ENCODE assay signal across 1 cellular context in genomic region chr16:10405386-10405939, GRCh38.
TF ChIP-seq lines count a peak whose summit lies in the region.

No MANE protein-coding gene starts in this region.

TF ChIP-seq in HepG2, 621 proteins besides CTCF, POLR2A, EP300 and RAD21 (continued from another document and continues in another):
- TF ChIP-seq THAP8 (CRISPR knock-in tag; IDR thresholded peaks at IDR 0.05; ENCODE audit: borderline replicate concordance) = no peak
- no peak for TF ChIP-seq FOXM1 (CRISPR knock-in tag; IDR thresholded peaks at IDR 0.05)
- no peak for TF ChIP-seq HNRNPH1 (optimal IDR thresholded peaks at IDR 0.05; ENCODE audit: low read depth, low read length)
- no peak for TF ChIP-seq SRY (CRISPR knock-in tag; IDR thresholded peaks at IDR 0.05)
- peak; percentile 60; the same call in 1 of the 2 replicates for TF ChIP-seq CERS6 (CRISPR knock-in tag; IDR thresholded peaks at IDR 0.05)
- no peak for TF ChIP-seq PAX8 (CRISPR knock-in tag; IDR thresholded peaks at IDR 0.05; ENCODE audit: borderline replicate concordance)
- TF ChIP-seq ZNF33B (CRISPR knock-in tag; IDR thresholded peaks at IDR 0.05) = no peak
- TF ChIP-seq ZNF432 (CRISPR knock-in tag; IDR thresholded peaks at IDR 0.05; ENCODE audit: borderline replicate concordance) = no peak
- no peak for TF ChIP-seq ZMYM3 (CRISPR knock-in tag; IDR thresholded peaks at IDR 0.05)
- TF ChIP-seq ZNF740 (CRISPR knock-in tag; IDR thresholded peaks at IDR 0.05) = no peak
- TF ChIP-seq ZNF503 (CRISPR knock-in tag; IDR thresholded peaks at IDR 0.05) = no peak; the same call in 1 of the 2 replicates
- TF ChIP-seq RFX5 (IDR thresholded peaks at IDR 0.05; ENCODE audit: low read depth, low read length) = no peak
- TF ChIP-seq HINFP (CRISPR knock-in tag; IDR thresholded peaks at IDR 0.05; ENCODE audit: low read depth) = no peak
- no peak for TF ChIP-seq SRSF4 (IDR thresholded peaks at IDR 0.05; ENCODE audit: low read depth, low read length, poor library complexity, severe bottlenecking)
- TF ChIP-seq ZSCAN21 (CRISPR knock-in tag; IDR thresholded peaks at IDR 0.05; ENCODE audit: borderline replicate concordance) = no peak
- TF ChIP-seq NR2F2 (IDR thresholded peaks at IDR 0.05; ENCODE audit: borderline replicate concordance, low read depth) = no peak
- TF ChIP-seq ISX (CRISPR knock-in tag; conservative IDR thresholded peaks at IDR 0.05) = no peak
- peak; percentile 50; the same call in 1 of the 2 replicates for TF ChIP-seq CBFB (CRISPR knock-in tag; IDR thresholded peaks at IDR 0.05)
- TF ChIP-seq SSRP1 (CRISPR knock-in tag; IDR thresholded peaks at IDR 0.05) = 0 out of 2 replicates have a peak, but pooled peaks have one; percentile 65
- no peak for TF ChIP-seq ZNF121 (CRISPR knock-in tag; IDR thresholded peaks at IDR 0.05)
- TF ChIP-seq HMGA1 (CRISPR knock-in tag; conservative IDR thresholded peaks at IDR 0.05) = no peak
- no peak for TF ChIP-seq JDP2 (CRISPR knock-in tag; IDR thresholded peaks at IDR 0.05; ENCODE audit: borderline replicate concordance)
- peak; percentile 46; the same call in 1 of the 2 replicates for TF ChIP-seq KAT8 (CRISPR knock-in tag; IDR thresholded peaks at IDR 0.05)
- TF ChIP-seq ETV5 (CRISPR knock-in tag; IDR thresholded peaks at IDR 0.05; ENCODE audit: borderline replicate concordance) = peak; percentile 89
- no peak for TF ChIP-seq ZNF33A (CRISPR knock-in tag; IDR thresholded peaks at IDR 0.05; ENCODE audit: borderline replicate concordance)
- no peak for TF ChIP-seq ZBTB1 (CRISPR knock-in tag; IDR thresholded peaks at IDR 0.05; ENCODE audit: borderline replicate concordance)
- peak; percentile 77; the same call in 1 of the 2 replicates for TF ChIP-seq SETDB1 (CRISPR knock-in tag; IDR thresholded peaks at IDR 0.05; ENCODE audit: borderline replicate concordance)
- TF ChIP-seq TARDBP (CRISPR knock-in tag; IDR thresholded peaks at IDR 0.05) = no peak; the same call in 1 of the 2 replicates
- no peak for TF ChIP-seq CBX1 (IDR thresholded peaks at IDR 0.05; ENCODE audit: low read depth)
- TF ChIP-seq NR2C2 (CRISPR knock-in tag; IDR thresholded peaks at IDR 0.05; ENCODE audit: borderline replicate concordance) = no peak
- 0 out of 2 replicates have a peak, but pooled peaks have one; percentile 58 for TF ChIP-seq ZNF878 (CRISPR knock-in tag; IDR thresholded peaks at IDR 0.05)
- TF ChIP-seq TRAFD1 (CRISPR knock-in tag; IDR thresholded peaks at IDR 0.05; ENCODE audit: borderline replicate concordance) = no peak
- TF ChIP-seq MTA3 (CRISPR knock-in tag; IDR thresholded peaks at IDR 0.05) = no peak
- TF ChIP-seq ZNF264 (CRISPR knock-in tag; IDR thresholded peaks at IDR 0.05) = no peak
- peak; percentile 57; the same call in 1 of the 2 replicates for TF ChIP-seq ZNF232 (CRISPR knock-in tag; IDR thresholded peaks at IDR 0.05; ENCODE audit: borderline replicate concordance)
- no peak for TF ChIP-seq ZNF577 (CRISPR knock-in tag; IDR thresholded peaks at IDR 0.05; ENCODE audit: borderline replicate concordance, low read depth)
- TF ChIP-seq YY1 (IDR thresholded peaks at IDR 0.05; ENCODE audit: insufficient read depth, insufficient replicate concordance, low read depth, low read length) = no peak
- TF ChIP-seq ZMAT5 (CRISPR knock-in tag; IDR thresholded peaks at IDR 0.05; ENCODE audit: borderline replicate concordance, low read depth) = no peak
- no peak for TF ChIP-seq ZUFSP (CRISPR knock-in tag; IDR thresholded peaks at IDR 0.05; ENCODE audit: borderline replicate concordance)
- TF ChIP-seq ZNF607 (CRISPR knock-in tag; IDR thresholded peaks at IDR 0.05; ENCODE audit: borderline replicate concordance) = no peak
- peak; percentile 61 for TF ChIP-seq SAP130 (CRISPR knock-in tag; IDR thresholded peaks at IDR 0.05; ENCODE audit: low read depth)
- peak; percentile 49; the same call in 1 of the 2 replicates for TF ChIP-seq TFAP4 (IDR thresholded peaks at IDR 0.05; ENCODE audit: borderline replicate concordance, low read depth)
- TF ChIP-seq ZNF414 (CRISPR knock-in tag; IDR thresholded peaks at IDR 0.05) = no peak
- no peak for TF ChIP-seq ZBTB44 (CRISPR knock-in tag; IDR thresholded peaks at IDR 0.05)
- no peak for TF ChIP-seq PCBP1 (IDR thresholded peaks at IDR 0.05; ENCODE audit: borderline replicate concordance, low read depth, low read length)
- TF ChIP-seq ATF6 (CRISPR knock-in tag; conservative IDR thresholded peaks at IDR 0.05) = no peak
- 0 out of 2 replicates have a peak, but pooled peaks have one; percentile 73 for TF ChIP-seq TP53 (CRISPR knock-in tag; conservative IDR thresholded peaks at IDR 0.05)
- peak; percentile 60; the same call in 1 of the 2 replicates for TF ChIP-seq ZNF263 (CRISPR knock-in tag; IDR thresholded peaks at IDR 0.05)
- TF ChIP-seq ZNF556 (CRISPR knock-in tag; IDR thresholded peaks at IDR 0.05; ENCODE audit: borderline replicate concordance) = no peak
- no peak for TF ChIP-seq SIN3B (IDR thresholded peaks at IDR 0.05; ENCODE audit: low read length)
- TF ChIP-seq NONO (IDR thresholded peaks at IDR 0.05) = no peak
- TF ChIP-seq NONO (CRISPR knock-in tag; conservative IDR thresholded peaks at IDR 0.05) = no peak
- no peak for TF ChIP-seq ZFP90 (CRISPR knock-in tag; IDR thresholded peaks at IDR 0.05; ENCODE audit: borderline replicate concordance)
- TF ChIP-seq GTF3A (CRISPR knock-in tag; conservative IDR thresholded peaks at IDR 0.05) = no peak
- no peak for TF ChIP-seq GTF2F1 (IDR thresholded peaks at IDR 0.05; ENCODE audit: low read length)
- no peak for TF ChIP-seq ELF4 (CRISPR knock-in tag; IDR thresholded peaks at IDR 0.05; ENCODE audit: borderline replicate concordance)
